6 cellular contexts compared by ENCODE assay signal in genomic region chr18:78017869-78018268, GRCh38.
"Had no signal": no experiment of that assay in that cellular context is flagged by ENCODE, and none has a peak within 500 bp of the region (broad histone marks: within the 10 kb centered on the region; RNA-seq: fewer than 3 reads in every experiment).

No MANE protein-coding gene starts in this region.

- H3K4me1 ChIP-seq: HAP-1 had no signal

- H2AFZ ChIP-seq: GM23338 had no signal

- DNase-seq: HFFc6, IMR-90 had no signal

- H3K4me1 Mint-ChIP-seq: GM23338 had no signal

- H3K4me2 ChIP-seq: GM23338 had no signal

- H3K36me3 ChIP-seq: HAP-1 had no signal

- ATAC-seq: GM23338, HCT116, K562 had no signal

- H3K4me3 ChIP-seq: GM23338, HAP-1, K562 had no signal

- H3K9me3 ChIP-seq: HAP-1 had no signal

- H3K27ac Mint-ChIP-seq: GM23338, HFFc6 had no signal

- H3K4me3 Mint-ChIP-seq: GM23338, HFFc6 had no signal
